Comparison of ENCODE assay signal across 8 cellular contexts in the genomic region with DNA sequence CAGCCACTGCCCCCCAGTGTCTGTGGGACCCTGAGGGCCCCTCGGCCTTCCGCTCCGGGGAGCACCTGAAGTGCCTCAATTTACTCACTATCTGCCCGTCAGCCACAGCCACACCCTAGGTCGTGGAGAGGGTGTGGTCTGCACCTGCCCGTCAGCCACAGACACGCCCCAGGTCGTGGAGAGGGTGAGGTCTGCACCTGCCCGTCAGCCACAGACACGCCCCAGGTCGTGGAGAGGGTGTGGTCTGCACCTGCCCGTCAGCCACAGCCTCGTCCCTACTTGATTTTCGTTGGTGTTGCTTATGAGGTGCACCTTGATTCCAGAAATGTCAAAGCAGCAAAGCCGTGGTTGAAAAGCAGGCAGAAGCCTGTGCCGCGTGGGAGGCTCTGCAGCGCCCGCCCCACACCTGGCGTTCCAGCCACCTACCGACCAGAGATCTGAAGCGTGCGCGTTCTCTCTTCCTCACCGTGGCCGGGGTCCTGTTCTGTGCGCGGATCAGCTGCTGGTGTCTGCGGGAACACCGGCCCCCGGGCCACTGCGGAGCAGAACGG.
DNase-seq lines count a peak whose midpoint lies in the region; ATAC-seq and TF ChIP-seq lines count a peak whose summit lies in the region.
"Had no signal": no experiment of that assay in that cellular context is flagged by ENCODE, and none has a peak within 500 bp of the region (broad histone marks: within the 10 kb centered on the region; RNA-seq: fewer than 3 reads in every experiment).

No MANE protein-coding gene starts in this region.

- peak; percentile 60 for ATAC-seq in GM21381 (IDR thresholded peaks at IDR 0.05; ENCODE audit: unreplicated experiment)
- peak in 3 of 4 donors; percentile 32 to 59 (median 41) for ATAC-seq in heart left ventricle

- H3K4me3 ChIP-seq in heart left ventricle, result peak overlapping the region in 7 of 12 donors; percentile 1 to 31 (median 18)
- H3K4me3 ChIP-seq: SK-N-MC had no signal

- peaks cover 14% of the 10 kb centered on the region for H3K4me1 Mint-ChIP-seq in stimulated activated naive CD8-positive, alpha-beta T cell treated with anti-CD3 and anti-CD28 coated beads, Interleukin-15, Interleukin-2, amounts not matched to agents 100 ng/mL and 50 ng/mL, for 24 hours (ENCODE audit: low read depth)

- POLR2A ChIA-PET in HEK293T (lab: Yijun Ruan, JAX), result no interaction called here

- no peaks in the 10 kb centered on the region for H3K36me3 ChIP-seq in heart left ventricle

- H3K27ac Mint-ChIP-seq in stimulated activated naive CD8-positive, alpha-beta T cell treated with anti-CD3 and anti-CD28 coated beads, Interleukin-15, Interleukin-2, amounts not matched to agents 100 ng/mL and 50 ng/mL, for 24 hours, result no peak overlapping the region

- H3K27me3 ChIP-seq in heart left ventricle, result peaks cover 0 to 25% (median 12%) of the 10 kb centered on the region in 9 donors

- peak; percentile 69 for DNase-seq in NAMALWA (ENCODE audit: low spot score)
- DNase-seq in activated CD4-positive, alpha-beta T cell treated with anti-CD3 and anti-CD28 coated beads, Interleukin-2, amount 50 U/mL, for 4 hours, result peak; percentile 11 to 17
- no peak for DNase-seq in heart left ventricle
- DNase-seq in EL, result no peak
- DNase-seq in HEK293T (ENCODE audit: extremely low spot score), result no peak

- H3K27ac ChIP-seq in heart left ventricle, result no peak overlapping the region
- H3K27ac ChIP-seq: SK-N-MC had no signal

- intact Hi-C loops in heart left ventricle (cut with DNase I), result no loop called here

- CTCF ChIA-PET in HEK293T (lab: Yijun Ruan, JAX), result no interaction called here

- no peak for TF ChIP-seq POLR2A in heart left ventricle (IDR thresholded peaks at IDR 0.05)

- TF ChIP-seq CTCF in heart left ventricle (IDR thresholded peaks at IDR 0.05), result no peak

- H3K9me3 ChIP-seq in heart left ventricle, result no peaks in the 10 kb centered on the region

- peaks cover 0 to 15% (median 9%) of the 10 kb centered on the region in 12 donors for H3K4me1 ChIP-seq in heart left ventricle

- H3K4me3 Mint-ChIP-seq in stimulated activated naive CD8-positive, alpha-beta T cell treated with anti-CD3 and anti-CD28 coated beads, Interleukin-15, Interleukin-2, amounts not matched to agents 100 ng/mL and 50 ng/mL, for 24 hours, result peak overlapping the region; percentile 60

- peaks cover 8% of the 10 kb centered on the region for H3K27me3 Mint-ChIP-seq in stimulated activated naive CD8-positive, alpha-beta T cell treated with anti-CD3 and anti-CD28 coated beads, Interleukin-15, Interleukin-2, amounts not matched to agents 100 ng/mL and 50 ng/mL, for 24 hours

- WGBS in heart left ventricle, 4 donors, result 9 to 25% (median 17%) methylated on average over 26 to 33 of the region's 33 CpGs

- no peaks in the 10 kb centered on the region for H3K36me3 Mint-ChIP-seq in stimulated activated naive CD8-positive, alpha-beta T cell treated with anti-CD3 and anti-CD28 coated beads, Interleukin-15, Interleukin-2, amounts not matched to agents 100 ng/mL and 50 ng/mL, for 24 hours (ENCODE audit: low read depth)

- no peaks in the 10 kb centered on the region for H3K9me3 Mint-ChIP-seq in stimulated activated naive CD8-positive, alpha-beta T cell treated with anti-CD3 and anti-CD28 coated beads, Interleukin-15, Interleukin-2, amounts not matched to agents 100 ng/mL and 50 ng/mL, for 24 hours

TF ChIP-seq in HEK293T, 16 proteins besides CTCF, POLR2A, EP300 and RAD21:
- no peak for TF ChIP-seq HDGF (IDR thresholded peaks at IDR 0.05; ENCODE audit: borderline replicate concordance)
- TF ChIP-seq ELF4 (IDR thresholded peaks at IDR 0.05), result no peak
- TF ChIP-seq CTBP1 (IDR thresholded peaks at IDR 0.05; ENCODE audit: borderline replicate concordance), result no peak
- TF ChIP-seq NFRKB (IDR thresholded peaks at IDR 0.05), result no peak
- no peak for TF ChIP-seq FOXK2 (IDR thresholded peaks at IDR 0.05)
- no peak for TF ChIP-seq SP1 (IDR thresholded peaks at IDR 0.05)
TF ChIP-seq in HEK293T: peak in this region for 0.

Comparison
In these comparisons a context has a peak if more than half of its experiments do, and no peak if none do; other contexts are left out.
1. DNase-seq: peak in NAMALWA (single experiment) and activated CD4-positive, alpha-beta T cell treated with anti-CD3 and anti-CD28 coated beads, Interleukin-2, amount 50 U/mL, for 4 hours (2 of 2); none in heart left ventricle (0 of 5), EL (single experiment) and HEK293T (single experiment).